In the genomic region with DNA sequence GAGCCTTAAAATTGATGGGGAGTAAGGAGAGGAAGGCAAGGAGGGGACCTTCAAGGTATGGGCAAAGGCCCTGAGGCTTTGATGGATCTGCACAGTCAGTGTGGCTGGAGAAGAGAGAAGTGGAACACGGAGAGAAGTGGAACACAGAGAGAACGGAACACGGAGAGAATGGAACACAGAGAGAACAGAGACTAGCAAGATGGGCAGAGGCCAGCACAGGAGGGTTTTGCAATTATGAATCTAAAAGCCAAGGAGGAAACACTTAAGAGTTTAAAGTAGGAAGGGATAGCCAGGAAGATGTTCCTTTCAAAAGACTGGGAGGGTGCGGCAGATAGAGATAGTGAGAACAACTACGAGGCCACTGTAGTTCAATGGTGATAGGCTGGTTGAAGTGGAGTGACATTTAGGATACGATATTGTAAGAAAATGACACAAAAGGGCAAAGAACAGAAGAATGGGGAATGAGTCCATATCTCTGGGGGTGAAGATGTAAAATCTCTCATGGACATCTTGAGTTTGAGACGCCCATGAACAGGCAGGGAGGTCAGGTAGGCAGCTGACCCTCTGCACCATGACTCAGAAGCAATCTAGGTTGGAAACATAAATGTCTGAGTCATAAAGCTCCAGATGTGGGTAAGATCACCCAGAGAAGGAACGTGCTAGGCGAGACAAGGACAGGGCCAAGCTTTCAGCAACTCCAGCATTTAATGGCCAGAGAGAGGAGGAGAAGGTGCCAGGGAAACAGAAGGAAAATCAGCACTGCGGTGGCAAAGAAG, we compare ENCODE assay signal across 1 cellular context.
TF ChIP-seq lines count a peak whose summit lies in the region.

No MANE protein-coding gene starts in this region.

TF ChIP-seq in H1, 55 proteins besides CTCF, POLR2A, EP300 and RAD21:
- no peak for TF ChIP-seq SIRT6 (IDR thresholded peaks at IDR 0.05; ENCODE audit: low read length)
- TF ChIP-seq EZH2 (IDR thresholded peaks at IDR 0.05; ENCODE audit: low read depth, low read length, severe bottlenecking), result no peak
- TF ChIP-seq TAF7 (optimal IDR thresholded peaks at IDR 0.05; ENCODE audit: borderline replicate concordance, low read depth, low read length), result no peak
- TF ChIP-seq SUZ12 (IDR thresholded peaks at IDR 0.05; ENCODE audit: low read length), result no peak
- TF ChIP-seq CTBP2 (IDR thresholded peaks at IDR 0.05; ENCODE audit: borderline replicate concordance, insufficient read depth, insufficient read length, low read length), result no peak
- no peak for TF ChIP-seq JUND (IDR thresholded peaks at IDR 0.05; ENCODE audit: low read length)
- TF ChIP-seq HDAC2 (IDR thresholded peaks at IDR 0.05; ENCODE audit: borderline replicate concordance in 1 of 2, low read depth in 2 of 2, low read length in 2 of 2), result no peak
- TF ChIP-seq FOSL1 (IDR thresholded peaks at IDR 0.05; ENCODE audit: insufficient read depth, low read depth, low read length), result no peak
- TF ChIP-seq NRF1 (IDR thresholded peaks at IDR 0.05; ENCODE audit: low read depth, low read length), result no peak
- TF ChIP-seq POU5F1 (IDR thresholded peaks at IDR 0.05; ENCODE audit: low read depth, low read length), result no peak
- TF ChIP-seq KDM1A (IDR thresholded peaks at IDR 0.05; ENCODE audit: borderline replicate concordance, low read length), result no peak
- no peak for TF ChIP-seq SAP30 (IDR thresholded peaks at IDR 0.05; ENCODE audit: insufficient read depth, insufficient replicate concordance, low read length)
- TF ChIP-seq CHD1 (IDR thresholded peaks at IDR 0.05; ENCODE audit: low read depth, low read length), result no peak
- TF ChIP-seq, protein P1, sequence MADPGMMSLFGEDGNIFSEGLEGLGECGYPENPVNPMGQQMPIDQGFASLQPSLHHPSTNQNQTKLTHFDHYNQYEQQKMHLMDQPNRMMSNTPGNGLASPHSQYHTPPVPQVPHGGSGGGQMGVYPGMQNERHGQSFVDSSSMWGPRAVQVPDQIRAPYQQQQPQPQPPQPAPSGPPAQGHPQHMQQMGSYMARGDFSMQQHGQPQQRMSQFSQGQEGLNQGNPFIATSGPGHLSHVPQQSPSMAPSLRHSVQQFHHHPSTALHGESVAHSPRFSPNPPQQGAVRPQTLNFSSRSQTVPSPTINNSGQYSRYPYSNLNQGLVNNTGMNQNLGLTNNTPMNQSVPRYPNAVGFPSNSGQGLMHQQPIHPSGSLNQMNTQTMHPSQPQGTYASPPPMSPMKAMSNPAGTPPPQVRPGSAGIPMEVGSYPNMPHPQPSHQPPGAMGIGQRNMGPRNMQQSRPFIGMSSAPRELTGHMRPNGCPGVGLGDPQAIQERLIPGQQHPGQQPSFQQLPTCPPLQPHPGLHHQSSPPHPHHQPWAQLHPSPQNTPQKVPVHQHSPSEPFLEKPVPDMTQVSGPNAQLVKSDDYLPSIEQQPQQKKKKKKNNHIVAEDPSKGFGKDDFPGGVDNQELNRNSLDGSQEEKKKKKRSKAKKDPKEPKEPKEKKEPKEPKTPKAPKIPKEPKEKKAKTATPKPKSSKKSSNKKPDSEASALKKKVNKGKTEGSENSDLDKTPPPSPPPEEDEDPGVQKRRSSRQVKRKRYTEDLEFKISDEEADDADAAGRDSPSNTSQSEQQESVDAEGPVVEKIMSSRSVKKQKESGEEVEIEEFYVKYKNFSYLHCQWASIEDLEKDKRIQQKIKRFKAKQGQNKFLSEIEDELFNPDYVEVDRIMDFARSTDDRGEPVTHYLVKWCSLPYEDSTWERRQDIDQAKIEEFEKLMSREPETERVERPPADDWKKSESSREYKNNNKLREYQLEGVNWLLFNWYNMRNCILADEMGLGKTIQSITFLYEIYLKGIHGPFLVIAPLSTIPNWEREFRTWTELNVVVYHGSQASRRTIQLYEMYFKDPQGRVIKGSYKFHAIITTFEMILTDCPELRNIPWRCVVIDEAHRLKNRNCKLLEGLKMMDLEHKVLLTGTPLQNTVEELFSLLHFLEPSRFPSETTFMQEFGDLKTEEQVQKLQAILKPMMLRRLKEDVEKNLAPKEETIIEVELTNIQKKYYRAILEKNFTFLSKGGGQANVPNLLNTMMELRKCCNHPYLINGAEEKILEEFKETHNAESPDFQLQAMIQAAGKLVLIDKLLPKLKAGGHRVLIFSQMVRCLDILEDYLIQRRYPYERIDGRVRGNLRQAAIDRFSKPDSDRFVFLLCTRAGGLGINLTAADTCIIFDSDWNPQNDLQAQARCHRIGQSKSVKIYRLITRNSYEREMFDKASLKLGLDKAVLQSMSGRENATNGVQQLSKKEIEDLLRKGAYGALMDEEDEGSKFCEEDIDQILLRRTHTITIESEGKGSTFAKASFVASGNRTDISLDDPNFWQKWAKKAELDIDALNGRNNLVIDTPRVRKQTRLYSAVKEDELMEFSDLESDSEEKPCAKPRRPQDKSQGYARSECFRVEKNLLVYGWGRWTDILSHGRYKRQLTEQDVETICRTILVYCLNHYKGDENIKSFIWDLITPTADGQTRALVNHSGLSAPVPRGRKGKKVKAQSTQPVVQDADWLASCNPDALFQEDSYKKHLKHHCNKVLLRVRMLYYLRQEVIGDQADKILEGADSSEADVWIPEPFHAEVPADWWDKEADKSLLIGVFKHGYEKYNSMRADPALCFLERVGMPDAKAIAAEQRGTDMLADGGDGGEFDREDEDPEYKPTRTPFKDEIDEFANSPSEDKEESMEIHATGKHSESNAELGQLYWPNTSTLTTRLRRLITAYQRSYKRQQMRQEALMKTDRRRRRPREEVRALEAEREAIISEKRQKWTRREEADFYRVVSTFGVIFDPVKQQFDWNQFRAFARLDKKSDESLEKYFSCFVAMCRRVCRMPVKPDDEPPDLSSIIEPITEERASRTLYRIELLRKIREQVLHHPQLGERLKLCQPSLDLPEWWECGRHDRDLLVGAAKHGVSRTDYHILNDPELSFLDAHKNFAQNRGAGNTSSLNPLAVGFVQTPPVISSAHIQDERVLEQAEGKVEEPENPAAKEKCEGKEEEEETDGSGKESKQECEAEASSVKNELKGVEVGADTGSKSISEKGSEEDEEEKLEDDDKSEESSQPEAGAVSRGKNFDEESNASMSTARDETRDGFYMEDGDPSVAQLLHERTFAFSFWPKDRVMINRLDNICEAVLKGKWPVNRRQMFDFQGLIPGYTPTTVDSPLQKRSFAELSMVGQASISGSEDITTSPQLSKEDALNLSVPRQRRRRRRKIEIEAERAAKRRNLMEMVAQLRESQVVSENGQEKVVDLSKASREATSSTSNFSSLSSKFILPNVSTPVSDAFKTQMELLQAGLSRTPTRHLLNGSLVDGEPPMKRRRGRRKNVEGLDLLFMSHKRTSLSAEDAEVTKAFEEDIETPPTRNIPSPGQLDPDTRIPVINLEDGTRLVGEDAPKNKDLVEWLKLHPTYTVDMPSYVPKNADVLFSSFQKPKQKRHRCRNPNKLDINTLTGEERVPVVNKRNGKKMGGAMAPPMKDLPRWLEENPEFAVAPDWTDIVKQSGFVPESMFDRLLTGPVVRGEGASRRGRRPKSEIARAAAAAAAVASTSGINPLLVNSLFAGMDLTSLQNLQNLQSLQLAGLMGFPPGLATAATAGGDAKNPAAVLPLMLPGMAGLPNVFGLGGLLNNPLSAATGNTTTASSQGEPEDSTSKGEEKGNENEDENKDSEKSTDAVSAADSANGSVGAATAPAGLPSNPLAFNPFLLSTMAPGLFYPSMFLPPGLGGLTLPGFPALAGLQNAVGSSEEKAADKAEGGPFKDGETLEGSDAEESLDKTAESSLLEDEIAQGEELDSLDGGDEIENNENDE (IDR thresholded peaks at IDR 0.05; ENCODE audit: insufficient replicate concordance, low read length), result no peak
- TF ChIP-seq CREB1 (IDR thresholded peaks at IDR 0.05), result no peak
- no peak for TF ChIP-seq MAX (IDR thresholded peaks at IDR 0.05)
